ENCODE assay signal across 17 cellular contexts in genomic region chr15:98715890-98716443, GRCh38.
DNase-seq lines count a peak whose midpoint lies in the region; ATAC-seq, FAIRE-seq and TF ChIP-seq lines count a peak whose summit lies in the region.
"Had no signal": no experiment of that assay in that cellular context is flagged by ENCODE, and none has a peak within 500 bp of the region (broad histone marks: within the 10 kb centered on the region; RNA-seq: fewer than 3 reads in every experiment).

No MANE protein-coding gene starts in this region.

- no peaks in the 10 kb centered on the region for H3K27me3 Mint-ChIP-seq in CD4-positive, alpha-beta T cell
- H3K27me3 Mint-ChIP-seq in activated T-helper 1 cell treated with anti-CD3 and anti-CD28 coated beads, Interleukin-12 subunit alpha, Interleukin-12 subunit beta, Interleukin-2, Interleukin-4 antibody, amounts not matched to agents 30 ng/mL and 10 ng/mL and 1 ng/mL, durations not matched to agents 14 hours and 24 hours and 36 hours (ENCODE audit: insufficient read depth) = peaks cover 1% of the 10 kb centered on the region

- peaks cover 86% of the 10 kb centered on the region for H3K4me1 Mint-ChIP-seq in CD4-positive, alpha-beta T cell (ENCODE audit: low read depth)
- H3K4me1 Mint-ChIP-seq in activated T-helper 1 cell treated with anti-CD3 and anti-CD28 coated beads, Interleukin-12 subunit alpha, Interleukin-12 subunit beta, Interleukin-2, Interleukin-4 antibody, amounts not matched to agents 30 ng/mL and 10 ng/mL and 1 ng/mL, durations not matched to agents 14 hours and 24 hours and 36 hours (ENCODE audit: low read depth) = peaks cover 60% of the 10 kb centered on the region

- no peak for TF ChIP-seq CTCF in A549 (IDR thresholded peaks at IDR 0.05)
- no peak for TF ChIP-seq CTCF in CD4-positive, alpha-beta T cell (IDR thresholded peaks at IDR 0.05)

- no peak; a peak in 1 of 6 replicates for ATAC-seq in A549
- peak; percentile 65 for ATAC-seq in CD4-positive, alpha-beta T cell (ENCODE audit: poor library complexity)
- no peak for ATAC-seq in GM21447 (IDR thresholded peaks at IDR 0.05; ENCODE audit: unreplicated experiment)
- no peak for ATAC-seq in HG03108 (IDR thresholded peaks at IDR 0.05; ENCODE audit: unreplicated experiment)
- ATAC-seq: GM12878 had no signal

- POLR2A ChIA-PET in A549 (lab: Yijun Ruan, JAX) = no interaction called here
- POLR2A ChIA-PET in CD4-positive, alpha-beta T cell (lab: Charles Lee) = interaction anchor here (0.6 to 0.7 kb wide), 2 partner anchors 30 to 62 kb away, joined by 3 read pairs; no protein-coding TSS in a partner anchor

- peak overlapping the region; percentile 64 for H3K27ac Mint-ChIP-seq in CD4-positive, alpha-beta T cell
- H3K27ac Mint-ChIP-seq in activated T-helper 1 cell treated with anti-CD3 and anti-CD28 coated beads, Interleukin-12 subunit alpha, Interleukin-12 subunit beta, Interleukin-2, Interleukin-4 antibody, amounts not matched to agents 30 ng/mL and 10 ng/mL and 1 ng/mL, durations not matched to agents 14 hours and 24 hours and 36 hours = no peak overlapping the region

- H3K4me1 ChIP-seq in A549 = peaks cover 73% of the 10 kb centered on the region
- peaks cover 66% of the 10 kb centered on the region for H3K4me1 ChIP-seq in mesodermal cell (ENCODE audit: control insufficient read depth, insufficient read depth, low read length, poor library complexity, severe bottlenecking)

- peak overlapping the region; percentile 39 for H3K4me3 Mint-ChIP-seq in CD4-positive, alpha-beta T cell
- H3K4me3 Mint-ChIP-seq in activated T-helper 1 cell treated with anti-CD3 and anti-CD28 coated beads, Interleukin-12 subunit alpha, Interleukin-12 subunit beta, Interleukin-2, Interleukin-4 antibody, amounts not matched to agents 30 ng/mL and 10 ng/mL and 1 ng/mL, durations not matched to agents 14 hours and 24 hours and 36 hours = peak overlapping the region; percentile 25

- FAIRE-seq in A549 (lab: Jason Lieb, UNC) = peak; percentile 7
- FAIRE-seq: GM12878, keratinocyte had no signal

- intact Hi-C loops in CD4-positive, alpha-beta T cell (cut with DNase I, micrococcal nuclease) = no loop called here
- intact Hi-C loops in activated T-helper 1 cell treated with anti-CD3 and anti-CD28 coated beads, Interleukin-12 subunit alpha, Interleukin-12 subunit beta, Interleukin-2, Interleukin-4 antibody, amounts not matched to agents 30 ng/mL and 10 ng/mL and 1 ng/mL, durations not matched to agents 14 hours and 24 hours and 36 hours (cut with micrococcal nuclease) = no loop called here

- no peak for TF ChIP-seq EP300 in A549 (IDR thresholded peaks at IDR 0.05)

- H3K36me3 ChIP-seq in mesodermal cell (ENCODE audit: control insufficient read depth, insufficient read depth, low read length) = peaks cover 35% of the 10 kb centered on the region
- H3K36me3 ChIP-seq: thyroid gland had no signal

- peaks cover 5% of the 10 kb centered on the region; the same call in 1 of the 3 replicates for H3K9me3 ChIP-seq in A549
- peaks cover 7% of the 10 kb centered on the region for H3K9me3 ChIP-seq in CD4-positive, alpha-beta T cell (ENCODE audit: control insufficient read depth, low read length)
- H3K9me3 ChIP-seq in mesodermal cell (ENCODE audit: control insufficient read depth, low read length) = peaks cover 12% of the 10 kb centered on the region
- H3K9me3 ChIP-seq: thyroid gland had no signal

- no peaks in the 10 kb centered on the region for H3K27me3 ChIP-seq in CD4-positive, alpha-beta T cell (ENCODE audit: control insufficient read depth, insufficient read depth, low read length)
- H3K27me3 ChIP-seq: thyroid gland had no signal

- CTCF ChIA-PET in A549 (lab: Yijun Ruan, JAX) = interaction anchor here (1.2 to 1.3 kb wide), 3 partner anchors 9 to 56 kb away, joined by 3 to 5 read pairs (median 4); no protein-coding TSS in a partner anchor
- CTCF ChIA-PET in CD4-positive, alpha-beta T cell (lab: Charles Lee) = no interaction called here

- peaks cover 20% of the 10 kb centered on the region for H3K36me3 Mint-ChIP-seq in CD4-positive, alpha-beta T cell (ENCODE audit: low read depth)
- H3K36me3 Mint-ChIP-seq in activated T-helper 1 cell treated with anti-CD3 and anti-CD28 coated beads, Interleukin-12 subunit alpha, Interleukin-12 subunit beta, Interleukin-2, Interleukin-4 antibody, amounts not matched to agents 30 ng/mL and 10 ng/mL and 1 ng/mL, durations not matched to agents 14 hours and 24 hours and 36 hours (ENCODE audit: low read depth) = peaks cover 15% of the 10 kb centered on the region

- no peak for TF ChIP-seq POLR2A in A549 (IDR thresholded peaks at IDR 0.05; ENCODE audit: low read length)

- WGBS in A549 (ENCODE audit: missing lambda C conversion rate) = 88% methylated on average over 9 of the region's 9 CpGs
- 93 to 95% methylated on average over 7 to 9 of the region's 9 CpGs for WGBS in mesodermal cell (ENCODE audit: insufficient coverage in 2 of 2), 2 experiments

- DNase-seq in A549 (ENCODE audit: low read depth in 1 of 2, low spot score in 1 of 2) (no peak), AML-193 (lab: John Stamatoyannopoulos, UW) (no peak)
- no peak for DNase-seq in CD4-positive, alpha-beta T cell
- no peak for DNase-seq in activated T-helper 1 cell treated with anti-CD3 and anti-CD28 coated beads, Interleukin-12 subunit alpha, Interleukin-12 subunit beta, Interleukin-2, Interleukin-4 antibody, amounts not matched to agents 30 ng/mL and 10 ng/mL and 1 ng/mL, durations not matched to agents 14 hours and 24 hours and 36 hours (ENCODE audit: low spot score)
- no peak for DNase-seq in central memory CD4-positive, alpha-beta T cell
- DNase-seq: activated CD4-positive, alpha-beta T cell treated with anti-CD3 and anti-CD28 coated beads, Interleukin-2, amount 50 U/mL, for 4 hours; EL; NCI-H1694; NCI-H510A treated with DMSO at 0.1 percent for 48 hours; thyroid gland had no signal

- no peak for TF ChIP-seq RAD21 in A549 (conservative IDR thresholded peaks at IDR 0.05 in 1 of 2, IDR thresholded peaks at IDR 0.05 in 1 of 2)

- H3K27ac ChIP-seq in A549 = no peak overlapping the region
- H3K27ac ChIP-seq in CD4-positive, alpha-beta T cell (ENCODE audit: low read depth, low read length) = no peak overlapping the region
- peak overlapping the region; percentile 16 for H3K27ac ChIP-seq in mesodermal cell (ENCODE audit: low read depth, low read length, severe bottlenecking)
- H3K27ac ChIP-seq: C4-2B, epithelial cell of prostate, thyroid gland had no signal

- H3K4me2 ChIP-seq in A549 = no peak overlapping the region

- H3K9me3 Mint-ChIP-seq in CD4-positive, alpha-beta T cell = peaks cover 2% of the 10 kb centered on the region
- H3K9me3 Mint-ChIP-seq in activated T-helper 1 cell treated with anti-CD3 and anti-CD28 coated beads, Interleukin-12 subunit alpha, Interleukin-12 subunit beta, Interleukin-2, Interleukin-4 antibody, amounts not matched to agents 30 ng/mL and 10 ng/mL and 1 ng/mL, durations not matched to agents 14 hours and 24 hours and 36 hours = peaks cover 11% of the 10 kb centered on the region

- H3K4me3 ChIP-seq in A549 (no peak overlapping the region), mesodermal cell (ENCODE audit: extremely low read depth, insufficient read depth, low read length, poor library complexity, severe bottlenecking) (no peak overlapping the region)
- H3K4me3 ChIP-seq: GM12878, thyroid gland had no signal

TF ChIP-seq in A549, 52 proteins besides CTCF, POLR2A, EP300 and RAD21:
- no peak for TF ChIP-seq HOXB5 (CRISPR knock-in tag; IDR thresholded peaks at IDR 0.05)
- TF ChIP-seq, protein P1, sequence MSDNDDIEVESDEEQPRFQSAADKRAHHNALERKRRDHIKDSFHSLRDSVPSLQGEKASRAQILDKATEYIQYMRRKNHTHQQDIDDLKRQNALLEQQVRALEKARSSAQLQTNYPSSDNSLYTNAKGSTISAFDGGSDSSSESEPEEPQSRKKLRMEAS (IDR thresholded peaks at IDR 0.05) = no peak
- TF ChIP-seq, protein P2, sequence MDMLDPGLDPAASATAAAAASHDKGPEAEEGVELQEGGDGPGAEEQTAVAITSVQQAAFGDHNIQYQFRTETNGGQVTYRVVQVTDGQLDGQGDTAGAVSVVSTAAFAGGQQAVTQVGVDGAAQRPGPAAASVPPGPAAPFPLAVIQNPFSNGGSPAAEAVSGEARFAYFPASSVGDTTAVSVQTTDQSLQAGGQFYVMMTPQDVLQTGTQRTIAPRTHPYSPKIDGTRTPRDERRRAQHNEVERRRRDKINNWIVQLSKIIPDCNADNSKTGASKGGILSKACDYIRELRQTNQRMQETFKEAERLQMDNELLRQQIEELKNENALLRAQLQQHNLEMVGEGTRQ (IDR thresholded peaks at IDR 0.05) = no peak
